In genomic region chr1:35461966-35462651, GRCh38 we compare ENCODE assay signal across 22 cellular contexts.
DNase-seq lines count a peak whose midpoint lies in the region; ATAC-seq, FAIRE-seq and TF ChIP-seq lines count a peak whose summit lies in the region.
"Had no signal": no experiment of that assay in that cellular context is flagged by ENCODE, and none has a peak within 500 bp of the region (broad histone marks: within the 10 kb centered on the region; RNA-seq: fewer than 3 reads in every experiment).

No MANE protein-coding gene starts in this region.

- TF ChIP-seq POLR2A in GM12878 (IDR thresholded peaks at IDR 0.05; ENCODE audit: low read depth, low read length), result no peak

- BruUV-seq in GM12878 (replicated peaks; lab: Mats Ljungman, UMichigan), result no TSS peak

- TF ChIP-seq CTCF in GM10248 (IDR thresholded peaks at IDR 0.05; ENCODE audit: control extremely low read depth, extremely low read depth, low read depth, missing control alignments) (no peak), GM12878 (IDR thresholded peaks at IDR 0.05 in 2 of 3, conservative IDR thresholded peaks at IDR 0.05 in 1 of 3; ENCODE audit: control insufficient read depth in 2 of 3, extremely low read depth in 1 of 3, insufficient read depth in 1 of 3, low read depth in 3 of 3, low read length in 3 of 3) (no peak)

- no peak overlapping the region for H2AFZ ChIP-seq in GM12878 (ENCODE audit: control insufficient read depth, low read depth, low read length)

- H3K9me3 Mint-ChIP-seq in activated CD8-positive, alpha-beta memory T cell treated with anti-CD3 and anti-CD28 coated beads, Interleukin-2, amount 10 ng/mL, durations not matched to agents 7 days and 5 days (ENCODE audit: low read depth), result peaks cover 7% of the 10 kb centered on the region

- ATAC-seq in activated CD8-positive, alpha-beta memory T cell treated with anti-CD3 and anti-CD28 coated beads, Interleukin-2, amount 10 ng/mL, durations not matched to agents 7 days and 5 days, result no peak
- peak; percentile 62 for ATAC-seq in HG02571 (IDR thresholded peaks at IDR 0.05; ENCODE audit: unreplicated experiment)
- peak; percentile 90 for ATAC-seq in GM12878
- ATAC-seq: left colon, psoas muscle had no signal

- H3K27me3 Mint-ChIP-seq in activated CD8-positive, alpha-beta memory T cell treated with anti-CD3 and anti-CD28 coated beads, Interleukin-2, amount 10 ng/mL, durations not matched to agents 7 days and 5 days, result no peaks in the 10 kb centered on the region

- RAD21 ChIA-PET in GM12878 (lab: Charles Lee; ENCODE audit: unreplicated experiment), result interaction anchor here (0.8 to 2.2 kb wide), 3 partner anchors 11 to 77 kb away, joined by 3 to 7 read pairs (median 3); no protein-coding TSS in a partner anchor

- no peaks in the 10 kb centered on the region for H3K27me3 ChIP-seq in GM12878 (replicated peaks in 1 of 2; ENCODE audit: control insufficient read depth in 2 of 2, insufficient read depth in 2 of 2, low read length in 1 of 2)
- H3K27me3 ChIP-seq: esophagus muscularis mucosa had no signal

- no peak for TF ChIP-seq RAD21 in GM12878 (IDR thresholded peaks at IDR 0.05; ENCODE audit: insufficient read depth, low read depth, low read length)

- H3K36me3 ChIP-seq in GM12878 (ENCODE audit: control insufficient read depth in 2 of 2, insufficient read depth in 2 of 2, low read length in 1 of 2), result peaks cover 6 to 11% of the 10 kb centered on the region in 2 experiments; a peak in 3 of 4 replicates

- no peak overlapping the region for H3K4me3 Mint-ChIP-seq in activated CD8-positive, alpha-beta memory T cell treated with anti-CD3 and anti-CD28 coated beads, Interleukin-2, amount 10 ng/mL, durations not matched to agents 7 days and 5 days
- H3K4me3 Mint-ChIP-seq: CD14-positive monocyte had no signal

- peak overlapping the region; percentile 57 for H3K27ac Mint-ChIP-seq in activated CD8-positive, alpha-beta memory T cell treated with anti-CD3 and anti-CD28 coated beads, Interleukin-2, amount 10 ng/mL, durations not matched to agents 7 days and 5 days

- intact Hi-C loops in GM12878 (cut with micrococcal nuclease; ENCODE audit: unreplicated experiment), result no loop called here

- H3K4me2 ChIP-seq in GM12878 (ENCODE audit: control insufficient read depth, insufficient read depth), result peak overlapping the region; percentile 28; the same call in 1 of the 2 replicates

- no peaks in the 10 kb centered on the region for H3K79me2 ChIP-seq in GM12878 (ENCODE audit: control insufficient read depth, insufficient read depth, low read length)

- SMC1A ChIA-PET in GM12878 (lab: Charles Lee; ENCODE audit: uncharacterized antibody, unreplicated experiment), result interaction anchor here (1.3 to 1.4 kb wide), 2 partner anchors 44 to 78 kb away, joined by 4 read pairs; no protein-coding TSS in a partner anchor

- no peak overlapping the region; the same call in 1 of the 2 replicates for H3K9ac ChIP-seq in GM12878 (ENCODE audit: control insufficient read depth, insufficient read depth, low read length)

- no peak for DNase-seq in activated CD8-positive, alpha-beta memory T cell treated with anti-CD3 and anti-CD28 coated beads, Interleukin-2, amount 10 ng/mL, durations not matched to agents 7 days and 5 days
- no peak for DNase-seq in activated CD8-positive, alpha-beta memory T cell treated with anti-CD3 and anti-CD28 coated beads for 24 hours
- DNase-seq in GM10248 (ENCODE audit: extremely low spot score) (peak; percentile 32), GM12878 (ENCODE audit: low read depth, low spot score) (peak; percentile 59), HuH-7 (ENCODE audit: low spot score) (no peak), activated gamma-delta T cell treated with Interleukin-2 at 50 U/mL for 16 hours (no peak), NCI-H1092 (lab: John Stamatoyannopoulos, UW) (no peak)
- DNase-seq: ACHN; amygdala; central memory CD4-positive, alpha-beta T cell; DMS79; left colon; midbrain; NCI-H1105; NCI-H524 treated with DMSO at 0.1 percent for 48 hours; psoas muscle; Right ventricle myocardium superior; small intestine; WERI-Rb-1 had no signal

- 3% methylated on average over 5 of the region's 5 CpGs for WGBS in GM12878 (ENCODE audit: insufficient coverage, insufficient replicate concordance, low lambda C conversion rate, missing lambda C conversion rate)

- peaks cover 16% of the 10 kb centered on the region for H3K4me1 ChIP-seq in GM12878 (ENCODE audit: control insufficient read depth, insufficient read depth, low read length)
- H3K4me1 ChIP-seq: esophagus muscularis mucosa, psoas muscle had no signal

- FAIRE-seq in GM12878 (lab: Jason Lieb, UNC), result peak; percentile 73
- FAIRE-seq: small intestine had no signal

- POLR2A ChIA-PET in GM10248 (lab: Yijun Ruan, JAX) (no interaction called here), GM12878 (lab: Charles Lee) (interaction anchor here (0.7 to 1.0 kb wide), 2 partner anchors 44 to 77 kb away, joined by 3 to 4 read pairs; no protein-coding TSS in a partner anchor)

- peaks cover 64% of the 10 kb centered on the region for H3K36me3 Mint-ChIP-seq in activated CD8-positive, alpha-beta memory T cell treated with anti-CD3 and anti-CD28 coated beads, Interleukin-2, amount 10 ng/mL, durations not matched to agents 7 days and 5 days

- CTCF ChIA-PET in activated CD8-positive, alpha-beta memory T cell treated with anti-CD3 and anti-CD28 coated beads, Interleukin-2, amount 10 ng/mL, durations not matched to agents 7 days and 5 days (lab: Charles Lee), result interaction anchor here (1.0 kb wide), 1 partner anchor 11 kb away, joined by 3 read pairs; no protein-coding TSS in a partner anchor
- CTCF ChIA-PET in GM10248 (lab: Yijun Ruan, JAX), result interaction anchor here (1.1 to 2.4 kb wide), 3 partner anchors 10 to 83 kb away, joined by 3 to 10 read pairs (median 3); no protein-coding TSS in a partner anchor
- CTCF ChIA-PET in GM12878 (lab: Yijun Ruan, JAX), result interaction anchor here (1.0 to 1.9 kb wide), 3 partner anchors 10 to 76 kb away, joined by 3 to 8 read pairs (median 4); no protein-coding TSS in a partner anchor

- in situ Hi-C loops in GM12878 (cut with MboI), result no loop called here

- peaks cover 15% of the 10 kb centered on the region for H3K4me1 Mint-ChIP-seq in activated CD8-positive, alpha-beta memory T cell treated with anti-CD3 and anti-CD28 coated beads, Interleukin-2, amount 10 ng/mL, durations not matched to agents 7 days and 5 days
- H3K4me1 Mint-ChIP-seq: CD14-positive monocyte had no signal

- TF ChIP-seq EP300 in GM12878 (IDR thresholded peaks at IDR 0.05; ENCODE audit: borderline replicate concordance in 1 of 2, control insufficient read depth in 1 of 2, low read depth in 2 of 2, low read length in 2 of 2), result no peak

- peaks cover 17% of the 10 kb centered on the region for H3K9me3 ChIP-seq in GM12878 (replicated peaks; ENCODE audit: control insufficient read depth, insufficient read depth, low read length)
- H3K9me3 ChIP-seq: esophagus muscularis mucosa, psoas muscle had no signal

- H3K27ac ChIP-seq in GM12878 (ENCODE audit: control insufficient read depth, insufficient read depth), result peak overlapping the region; percentile 69
- H3K27ac ChIP-seq: esophagus muscularis mucosa, psoas muscle, WERI-Rb-1 had no signal

- H3K4me3 ChIP-seq in GM12878, result no peak overlapping the region
- H3K4me3 ChIP-seq: esophagus muscularis mucosa, psoas muscle had no signal

- no peaks in the 10 kb centered on the region for H4K20me1 ChIP-seq in GM12878 (ENCODE audit: control insufficient read depth, insufficient read depth)

TF ChIP-seq in GM12878, 131 proteins besides CTCF, POLR2A, EP300 and RAD21 (continues in another document):
- TF ChIP-seq, protein P1, sequence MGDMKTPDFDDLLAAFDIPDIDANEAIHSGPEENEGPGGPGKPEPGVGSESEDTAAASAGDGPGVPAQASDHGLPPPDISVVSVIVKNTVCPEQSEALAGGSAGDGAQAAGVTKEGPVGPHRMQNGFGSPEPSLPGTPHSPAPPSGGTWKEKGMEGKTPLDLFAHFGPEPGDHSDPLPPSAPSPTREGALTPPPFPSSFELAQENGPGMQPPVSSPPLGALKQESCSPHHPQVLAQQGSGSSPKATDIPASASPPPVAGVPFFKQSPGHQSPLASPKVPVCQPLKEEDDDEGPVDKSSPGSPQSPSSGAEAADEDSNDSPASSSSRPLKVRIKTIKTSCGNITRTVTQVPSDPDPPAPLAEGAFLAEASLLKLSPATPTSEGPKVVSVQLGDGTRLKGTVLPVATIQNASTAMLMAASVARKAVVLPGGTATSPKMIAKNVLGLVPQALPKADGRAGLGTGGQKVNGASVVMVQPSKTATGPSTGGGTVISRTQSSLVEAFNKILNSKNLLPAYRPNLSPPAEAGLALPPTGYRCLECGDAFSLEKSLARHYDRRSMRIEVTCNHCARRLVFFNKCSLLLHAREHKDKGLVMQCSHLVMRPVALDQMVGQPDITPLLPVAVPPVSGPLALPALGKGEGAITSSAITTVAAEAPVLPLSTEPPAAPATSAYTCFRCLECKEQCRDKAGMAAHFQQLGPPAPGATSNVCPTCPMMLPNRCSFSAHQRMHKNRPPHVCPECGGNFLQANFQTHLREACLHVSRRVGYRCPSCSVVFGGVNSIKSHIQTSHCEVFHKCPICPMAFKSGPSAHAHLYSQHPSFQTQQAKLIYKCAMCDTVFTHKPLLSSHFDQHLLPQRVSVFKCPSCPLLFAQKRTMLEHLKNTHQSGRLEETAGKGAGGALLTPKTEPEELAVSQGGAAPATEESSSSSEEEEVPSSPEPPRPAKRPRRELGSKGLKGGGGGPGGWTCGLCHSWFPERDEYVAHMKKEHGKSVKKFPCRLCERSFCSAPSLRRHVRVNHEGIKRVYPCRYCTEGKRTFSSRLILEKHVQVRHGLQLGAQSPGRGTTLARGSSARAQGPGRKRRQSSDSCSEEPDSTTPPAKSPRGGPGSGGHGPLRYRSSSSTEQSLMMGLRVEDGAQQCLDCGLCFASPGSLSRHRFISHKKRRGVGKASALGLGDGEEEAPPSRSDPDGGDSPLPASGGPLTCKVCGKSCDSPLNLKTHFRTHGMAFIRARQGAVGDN (IDR thresholded peaks at IDR 0.05), result peak; percentile 49; the same call in 1 of the 2 replicates
- TF ChIP-seq, protein P2, sequence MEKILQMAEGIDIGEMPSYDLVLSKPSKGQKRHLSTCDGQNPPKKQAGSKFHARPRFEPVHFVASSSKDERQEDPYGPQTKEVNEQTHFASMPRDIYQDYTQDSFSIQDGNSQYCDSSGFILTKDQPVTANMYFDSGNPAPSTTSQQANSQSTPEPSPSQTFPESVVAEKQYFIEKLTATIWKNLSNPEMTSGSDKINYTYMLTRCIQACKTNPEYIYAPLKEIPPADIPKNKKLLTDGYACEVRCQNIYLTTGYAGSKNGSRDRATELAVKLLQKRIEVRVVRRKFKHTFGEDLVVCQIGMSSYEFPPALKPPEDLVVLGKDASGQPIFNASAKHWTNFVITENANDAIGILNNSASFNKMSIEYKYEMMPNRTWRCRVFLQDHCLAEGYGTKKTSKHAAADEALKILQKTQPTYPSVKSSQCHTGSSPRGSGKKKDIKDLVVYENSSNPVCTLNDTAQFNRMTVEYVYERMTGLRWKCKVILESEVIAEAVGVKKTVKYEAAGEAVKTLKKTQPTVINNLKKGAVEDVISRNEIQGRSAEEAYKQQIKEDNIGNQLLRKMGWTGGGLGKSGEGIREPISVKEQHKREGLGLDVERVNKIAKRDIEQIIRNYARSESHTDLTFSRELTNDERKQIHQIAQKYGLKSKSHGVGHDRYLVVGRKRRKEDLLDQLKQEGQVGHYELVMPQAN (conservative IDR thresholded peaks at IDR 0.05), result no peak
- TF ChIP-seq BHLHE40 (IDR thresholded peaks at IDR 0.05; ENCODE audit: borderline replicate concordance in 1 of 2, low read depth in 2 of 2, low read length in 1 of 2), result no peak

Comparison
In these comparisons a context has a peak if more than half of its experiments do, and no peak if none do; other contexts are left out.
1. DNase-seq: peak in GM10248 (single experiment) and GM12878 (single experiment); none in activated CD8-positive, alpha-beta memory T cell treated with anti-CD3 and anti-CD28 coated beads, Interleukin-2, amount 10 ng/mL, durations not matched to agents 7 days and 5 days (single experiment), activated CD8-positive, alpha-beta memory T cell treated with anti-CD3 and anti-CD28 coated beads for 24 hours (single experiment), HuH-7 (single experiment), activated gamma-delta T cell treated with Interleukin-2 at 50 U/mL for 16 hours (single experiment) and NCI-H1092 (single experiment).